ENCODE assay signal across 1 cellular context in genomic region chr2:241350878-241351639, GRCh38.
TF ChIP-seq lines count a peak whose summit lies in the region.

No MANE protein-coding gene starts in this region.

TF ChIP-seq in HepG2, 621 proteins besides CTCF, POLR2A, EP300 and RAD21 (continued from another document and continues in another):
- TF ChIP-seq TIGD3 (CRISPR knock-in tag; IDR thresholded peaks at IDR 0.05; ENCODE audit: borderline replicate concordance): no peak
- no peak for TF ChIP-seq AFF4 (CRISPR knock-in tag; IDR thresholded peaks at IDR 0.05)
- TF ChIP-seq HBP1 (CRISPR knock-in tag; IDR thresholded peaks at IDR 0.05; ENCODE audit: low read depth): 0 out of 2 replicates have a peak, but pooled peaks have one; percentile 46
- no peak for TF ChIP-seq YY1 (IDR thresholded peaks at IDR 0.05; ENCODE audit: insufficient read depth, insufficient replicate concordance, low read depth, low read length)
- no peak for TF ChIP-seq ZNF713 (CRISPR knock-in tag; IDR thresholded peaks at IDR 0.05)
- TF ChIP-seq MLX (CRISPR knock-in tag; IDR thresholded peaks at IDR 0.05): 0 out of 2 replicates have a peak, but pooled peaks have one; percentile 24
- TF ChIP-seq ZNF383 (CRISPR knock-in tag; IDR thresholded peaks at IDR 0.05; ENCODE audit: borderline replicate concordance): no peak
- TF ChIP-seq BCL6 (CRISPR knock-in tag; IDR thresholded peaks at IDR 0.05): peak; percentile 84
- no peak for TF ChIP-seq SRSF9 (IDR thresholded peaks at IDR 0.05; ENCODE audit: borderline replicate concordance, insufficient read depth, low read depth, low read length, poor library complexity, severe bottlenecking)
- TF ChIP-seq RORA (CRISPR knock-in tag; IDR thresholded peaks at IDR 0.05): no peak
- TF ChIP-seq ZBTB20 (CRISPR knock-in tag; IDR thresholded peaks at IDR 0.05; ENCODE audit: borderline replicate concordance, low read depth): peak; percentile 38; the same call in 1 of the 2 replicates
- TF ChIP-seq TCF12 (IDR thresholded peaks at IDR 0.05): no peak
- TF ChIP-seq TCF12 (CRISPR knock-in tag; IDR thresholded peaks at IDR 0.05): no peak
- TF ChIP-seq ZNF451 (CRISPR knock-in tag; IDR thresholded peaks at IDR 0.05): no peak
- no peak for TF ChIP-seq MTA1 (CRISPR knock-in tag; IDR thresholded peaks at IDR 0.05; ENCODE audit: borderline replicate concordance)
- peak; percentile 41; the same call in 1 of the 2 replicates for TF ChIP-seq MED1 (CRISPR knock-in tag; IDR thresholded peaks at IDR 0.05)
- peak; percentile 56; the same call in 1 of the 2 replicates for TF ChIP-seq CCDC6 (CRISPR knock-in tag; IDR thresholded peaks at IDR 0.05)
- TF ChIP-seq ZSCAN29 (CRISPR knock-in tag; conservative IDR thresholded peaks at IDR 0.05): no peak
- no peak for TF ChIP-seq KAT2B (IDR thresholded peaks at IDR 0.05; ENCODE audit: borderline replicate concordance, low read depth, low read length)
- TF ChIP-seq ZNF780A (CRISPR knock-in tag; IDR thresholded peaks at IDR 0.05): no peak
- no peak for TF ChIP-seq ISX (CRISPR knock-in tag; conservative IDR thresholded peaks at IDR 0.05)
- no peak for TF ChIP-seq AGO2 (optimal IDR thresholded peaks at IDR 0.05; ENCODE audit: low read depth, low read length)
- no peak; the same call in 1 of the 2 replicates for TF ChIP-seq ZNF704 (CRISPR knock-in tag; IDR thresholded peaks at IDR 0.05; ENCODE audit: borderline replicate concordance)
- TF ChIP-seq NCOR1 (IDR thresholded peaks at IDR 0.05; ENCODE audit: borderline replicate concordance, low read length): no peak
- TF ChIP-seq ZNF546 (CRISPR knock-in tag; conservative IDR thresholded peaks at IDR 0.05): no peak
- TF ChIP-seq ZNF30 (CRISPR knock-in tag; IDR thresholded peaks at IDR 0.05): no peak
- peak; percentile 56; the same call in 1 of the 2 replicates for TF ChIP-seq GFI1 (CRISPR knock-in tag; IDR thresholded peaks at IDR 0.05; ENCODE audit: borderline replicate concordance)
- no peak for TF ChIP-seq E2F1 (CRISPR knock-in tag; IDR thresholded peaks at IDR 0.05)
- TF ChIP-seq SUZ12 (IDR thresholded peaks at IDR 0.05; ENCODE audit: low read depth, low read length): no peak
- no peak for TF ChIP-seq SP2 (CRISPR knock-in tag; IDR thresholded peaks at IDR 0.05)
- no peak for TF ChIP-seq ZXDC (CRISPR knock-in tag; IDR thresholded peaks at IDR 0.05)
- TF ChIP-seq XBP1 (CRISPR knock-in tag; IDR thresholded peaks at IDR 0.05): no peak
- TF ChIP-seq CREB1 (IDR thresholded peaks at IDR 0.05): no peak
- peak; percentile 61; the same call in 1 of the 2 replicates for TF ChIP-seq CREB1 (CRISPR knock-in tag; IDR thresholded peaks at IDR 0.05)
- no peak for TF ChIP-seq ZNF616 (CRISPR knock-in tag; IDR thresholded peaks at IDR 0.05; ENCODE audit: low read depth)
- no peak for TF ChIP-seq GTF2F1 (IDR thresholded peaks at IDR 0.05; ENCODE audit: low read length)
- 0 out of 2 replicates have a peak, but pooled peaks have one; percentile 18 for TF ChIP-seq MIER2 (CRISPR knock-in tag; IDR thresholded peaks at IDR 0.05)
- no peak for TF ChIP-seq STAG1 (CRISPR knock-in tag; IDR thresholded peaks at IDR 0.05)
- TF ChIP-seq KLF9 (CRISPR knock-in tag; IDR thresholded peaks at IDR 0.05; ENCODE audit: low read depth): no peak
- TF ChIP-seq HMG20B (CRISPR knock-in tag; conservative IDR thresholded peaks at IDR 0.05): no peak
- TF ChIP-seq ELF3 (CRISPR knock-in tag; IDR thresholded peaks at IDR 0.05): peak; percentile 52; the same call in 1 of the 2 replicates
- TF ChIP-seq ZMAT5 (CRISPR knock-in tag; IDR thresholded peaks at IDR 0.05; ENCODE audit: borderline replicate concordance, low read depth): no peak
- no peak for TF ChIP-seq ZNF431 (CRISPR knock-in tag; IDR thresholded peaks at IDR 0.05; ENCODE audit: borderline replicate concordance, low read depth)
- TF ChIP-seq ZNF160 (CRISPR knock-in tag; IDR thresholded peaks at IDR 0.05): peak; percentile 15; the same call in 1 of the 2 replicates
- 0 out of 2 replicates have a peak, but pooled peaks have one; percentile 26 for TF ChIP-seq DRAP1 (CRISPR knock-in tag; IDR thresholded peaks at IDR 0.05)
- TF ChIP-seq DPF2 (CRISPR knock-in tag; IDR thresholded peaks at IDR 0.05; ENCODE audit: borderline replicate concordance, low read depth): peak; percentile 74; the same call in 1 of the 2 replicates
- TF ChIP-seq CREBL2 (CRISPR knock-in tag; IDR thresholded peaks at IDR 0.05; ENCODE audit: borderline replicate concordance): no peak
- TF ChIP-seq RBAK (CRISPR knock-in tag; IDR thresholded peaks at IDR 0.05): no peak
- TF ChIP-seq ZFP90 (CRISPR knock-in tag; IDR thresholded peaks at IDR 0.05; ENCODE audit: borderline replicate concordance): no peak; the same call in 1 of the 2 replicates
- TF ChIP-seq ZNF619 (CRISPR knock-in tag; IDR thresholded peaks at IDR 0.05): no peak
- no peak for TF ChIP-seq ATRX (CRISPR knock-in tag; IDR thresholded peaks at IDR 0.05; ENCODE audit: borderline replicate concordance)
- peak; percentile 91; the same call in 1 of the 2 replicates for TF ChIP-seq RNF219 (CRISPR knock-in tag; IDR thresholded peaks at IDR 0.05)
- TF ChIP-seq ZKSCAN8 (CRISPR knock-in tag; IDR thresholded peaks at IDR 0.05; ENCODE audit: borderline replicate concordance): no peak
- TF ChIP-seq ZBTB42 (CRISPR knock-in tag; IDR thresholded peaks at IDR 0.05): no peak
- no peak for TF ChIP-seq ZNF570 (CRISPR knock-in tag; IDR thresholded peaks at IDR 0.05; ENCODE audit: borderline replicate concordance)
